In genomic region chr3:76753599-76753998, GRCh38 we compare ENCODE assay signal across 16 cellular contexts.
DNase-seq lines count a peak whose midpoint lies in the region; ATAC-seq and TF ChIP-seq lines count a peak whose summit lies in the region.
"Had no signal": no experiment of that assay in that cellular context is flagged by ENCODE, and none has a peak within 500 bp of the region (broad histone marks: within the 10 kb centered on the region; RNA-seq: fewer than 3 reads in every experiment).

No MANE protein-coding gene starts in this region.

- H3K36me3 ChIP-seq in Loucy (ENCODE audit: insufficient read depth, low read length) (no peaks in the 10 kb centered on the region), body of pancreas (replicated peaks in 1 of 2; ENCODE audit: insufficient read depth in 1 of 2, low read depth in 2 of 2) (no peaks in the 10 kb centered on the region), left lung (no peaks in the 10 kb centered on the region), spleen (no peaks in the 10 kb centered on the region)
- H3K36me3 ChIP-seq: BLaER1, MG63, SJCRH30 had no signal

- WGBS in body of pancreas, 2 donors, result 44 to 49% methylated on average over 2 of the region's 2 CpGs
- WGBS in spleen, 5 donors, result 73 to 77% (median 77%) methylated on average over 2 of the region's 2 CpGs

- intact Hi-C loops in body of pancreas (cut with DNase I) (no loop called here), left lung (cut with DNase I) (no loop called here), spleen (cut with DNase I; ENCODE audit: low total_unique reads) (no loop called here)

- H2AFZ ChIP-seq in Loucy (ENCODE audit: low read length), result no peak overlapping the region

- no peak for DNase-seq in body of pancreas
- no peak for DNase-seq in left lung
- no peak for DNase-seq in spleen
- DNase-seq in NCI-H2107 (lab: John Stamatoyannopoulos, UW), result no peak
- no peak for DNase-seq in stimulated activated CD4-positive, alpha-beta T cell treated with anti-CD3 and anti-CD28 coated beads, Interleukin-4, amount 100 ng/mL, for 24 hours
- DNase-seq: amygdala; effector CD4-positive, alpha-beta T cell; MG63; psoas muscle; stimulated activated CD4-positive, alpha-beta T cell treated with anti-CD3 and anti-CD28 coated beads, Interleukin-4, amount 100 ng/mL, for 1 hour had no signal

- no peaks in the 10 kb centered on the region for H4K20me1 ChIP-seq in Loucy (ENCODE audit: insufficient read depth, low read length, poor library complexity, severe bottlenecking)
- H4K20me1 ChIP-seq: BLaER1 had no signal

- H3K4me1 ChIP-seq in Loucy (ENCODE audit: insufficient read depth, low read length, poor library complexity, severe bottlenecking) (no peaks in the 10 kb centered on the region), body of pancreas (no peaks in the 10 kb centered on the region), left lung (no peaks in the 10 kb centered on the region), spleen (no peaks in the 10 kb centered on the region)
- H3K4me1 ChIP-seq: BLaER1, psoas muscle, SJCRH30 had no signal

- H3F3A ChIP-seq in Loucy (ENCODE audit: low read depth), result no peaks in the 10 kb centered on the region

- H3K9me2 ChIP-seq in Loucy (replicated peaks; ENCODE audit: low read depth, low read length), result no peaks in the 10 kb centered on the region

- TF ChIP-seq CTCF in C4-2B (conservative IDR thresholded peaks at IDR 0.05), result peak; percentile 47
- TF ChIP-seq CTCF in Loucy (conservative IDR thresholded peaks at IDR 0.05; ENCODE audit: low read length), result peak; percentile 56
- peak in 6 of 7 experiments; percentile 5 to 44 (median 24) for TF ChIP-seq CTCF in body of pancreas (IDR thresholded peaks at IDR 0.05)
- peak in 1 of 2 donors; percentile 41 for TF ChIP-seq CTCF in left lung (IDR thresholded peaks at IDR 0.05)
- no peak for TF ChIP-seq CTCF in spleen (IDR thresholded peaks at IDR 0.05 in 8 of 11, conservative IDR thresholded peaks at IDR 0.05 in 3 of 11)

- TF ChIP-seq POLR2A in body of pancreas (IDR thresholded peaks at IDR 0.05) (no peak), spleen (IDR thresholded peaks at IDR 0.05) (no peak)

- H3K27ac ChIP-seq in C4-2B (no peak overlapping the region), body of pancreas (no peak overlapping the region), left lung (no peak overlapping the region), spleen (no peak overlapping the region)
- H3K27ac ChIP-seq: BLaER1, psoas muscle, SJCRH30 had no signal

- H3K27me3 ChIP-seq in Loucy (ENCODE audit: insufficient read depth, low read length, poor library complexity, severe bottlenecking) (no peaks in the 10 kb centered on the region), body of pancreas (no peaks in the 10 kb centered on the region), left lung (no peaks in the 10 kb centered on the region), spleen (replicated peaks in 1 of 7) (no peaks in the 10 kb centered on the region)
- H3K27me3 ChIP-seq: BLaER1, MG63, SJCRH30 had no signal

- H3K79me2 ChIP-seq in Loucy (ENCODE audit: insufficient read depth, low read length), result no peaks in the 10 kb centered on the region

- ATAC-seq in body of pancreas (no peak), left lung (peak; percentile 52), HG02970 (IDR thresholded peaks at IDR 0.05; ENCODE audit: low FRiP score, unreplicated experiment) (no peak)
- ATAC-seq: psoas muscle, WTC11 had no signal

- H3K9ac ChIP-seq in Loucy (ENCODE audit: low read depth, low read length, poor library complexity, severe bottlenecking), result no peak overlapping the region
- H3K9ac ChIP-seq: BLaER1 had no signal

- H3K9me3 ChIP-seq in Loucy (ENCODE audit: insufficient read depth, low read depth, low read length), result no peaks in the 10 kb centered on the region
- peaks cover 0 to under 1% (median 0%) of the 10 kb centered on the region in 3 donors for H3K9me3 ChIP-seq in body of pancreas
- H3K9me3 ChIP-seq in left lung, result no peaks in the 10 kb centered on the region
- H3K9me3 ChIP-seq in spleen, result peaks cover 0 to 18% (median 5%) of the 10 kb centered on the region in 8 donors
- H3K9me3 ChIP-seq: BLaER1, MG63, psoas muscle, SJCRH30 had no signal

- H3K4me2 ChIP-seq in Loucy (ENCODE audit: low read depth, low read length, poor library complexity, severe bottlenecking), result no peak overlapping the region
- H3K4me2 ChIP-seq: BLaER1 had no signal

- no peak overlapping the region for H3K4me3 ChIP-seq in Loucy (ENCODE audit: low read length, poor library complexity, severe bottlenecking)
- H3K4me3 ChIP-seq in body of pancreas, result no peak overlapping the region
- no peak overlapping the region for H3K4me3 ChIP-seq in left lung
- H3K4me3 ChIP-seq in spleen, result no peak overlapping the region
- H3K4me3 ChIP-seq: BLaER1, MG63, psoas muscle, SJCRH30 had no signal

Comparison
In these comparisons a context has a peak if more than half of its experiments do, and no peak if none do; other contexts are left out.
1. CTCF ChIP-seq: peak in C4-2B (single experiment), Loucy (single experiment) and body of pancreas (6 of 7); none in spleen (0 of 11).